Comparison of ENCODE assay signal across 8 cellular contexts in genomic region chr22:31753005-31753633, GRCh38. TPM values are rescaled to one million over a fixed set of nuclear protein-coding genes. Genes with fewer than 3 reads are reported as not detected.
DNase-seq lines count a peak whose midpoint lies in the region; ATAC-seq and TF ChIP-seq lines count a peak whose summit lies in the region.

No MANE protein-coding gene starts in this region.

- H3K4me3 Mint-ChIP-seq in IgD-negative memory B cell (peak overlapping the region; percentile 92 to 99 (median 96)), endodermal cell (peak overlapping the region; percentile 84)

- H3K9me3 Mint-ChIP-seq in IgD-negative memory B cell (peaks cover 0 to 1% (median 0%) of the 10 kb centered on the region in 3 donors), endodermal cell (no peaks in the 10 kb centered on the region)

- ATAC-seq in GM19351 (IDR thresholded peaks at IDR 0.05; ENCODE audit: unreplicated experiment), result peak; percentile 16

- peak overlapping the region; percentile 87 to 98 (median 95) for H3K27ac ChIP-seq in BLaER1 treated with 17β-estradiol and CSF1 and Interleukin-3, amounts not matched to agents 10 nM and 100 nM
- H3K27ac ChIP-seq in endodermal cell (ENCODE audit: low read depth, low read length), result peak overlapping the region; percentile 72

- H3K4me1 Mint-ChIP-seq in IgD-negative memory B cell, result peaks cover 40 to 47% (median 44%) of the 10 kb centered on the region in 3 donors
- peaks cover 32% of the 10 kb centered on the region for H3K4me1 Mint-ChIP-seq in endodermal cell

- H3K9ac ChIP-seq in BLaER1 treated with 17β-estradiol and CSF1 and Interleukin-3, amounts not matched to agents 10 nM and 100 nM, result peak overlapping the region; percentile 84 to 95 (median 91)
- H3K9ac ChIP-seq in endodermal cell (ENCODE audit: extremely low read depth, low read length, poor library complexity, severe bottlenecking) (peak overlapping the region; percentile 52), mucosa of stomach (ENCODE audit: low read length) (peak overlapping the region; percentile 79)

- H4K20me1 ChIP-seq in BLaER1 treated with 17β-estradiol and CSF1 and Interleukin-3, amounts not matched to agents 10 nM and 100 nM, result peaks cover 0 to 6% (median under 1%) of the 10 kb centered on the region in 11 experiments; a peak in 7 of 22 replicates

- peak overlapping the region; percentile 82 to 97 (median 88) for H3K4me3 ChIP-seq in BLaER1 treated with 17β-estradiol and CSF1 and Interleukin-3, amounts not matched to agents 10 nM and 100 nM
- H3K4me3 ChIP-seq in endodermal cell (ENCODE audit: low read length) (peak overlapping the region; percentile 100), mucosa of stomach (ENCODE audit: low read length) (peak overlapping the region; percentile 17)

- H3K4me1 ChIP-seq in BLaER1 treated with 17β-estradiol and CSF1 and Interleukin-3, amounts not matched to agents 10 nM and 100 nM, result peaks cover 52 to 69% (median 54%) of the 10 kb centered on the region in 10 experiments
- peaks cover 6% of the 10 kb centered on the region for H3K4me1 ChIP-seq in endodermal cell (ENCODE audit: control insufficient read depth, insufficient read depth, low read length)
- H3K4me1 ChIP-seq in mucosa of stomach (ENCODE audit: control insufficient read depth, insufficient read depth, low read length), result peaks cover 47% of the 10 kb centered on the region

- 6 to 8% methylated on average over 13 to 20 of the region's 20 CpGs for WGBS in endodermal cell (ENCODE audit: insufficient coverage in 1 of 2, insufficient read length in 1 of 2), 2 experiments

- no peaks in the 10 kb centered on the region for H3K27me3 Mint-ChIP-seq in IgD-negative memory B cell
- H3K27me3 Mint-ChIP-seq in endodermal cell (ENCODE audit: insufficient read depth), result no peaks in the 10 kb centered on the region

- peak overlapping the region; percentile 84 to 98 (median 93) for H3K4me2 ChIP-seq in BLaER1 treated with 17β-estradiol and CSF1 and Interleukin-3, amounts not matched to agents 10 nM and 100 nM

- peaks cover 8 to 31% (median 19%) of the 10 kb centered on the region in 11 experiments for H3K36me3 ChIP-seq in BLaER1 treated with 17β-estradiol and CSF1 and Interleukin-3, amounts not matched to agents 10 nM and 100 nM
- H3K36me3 ChIP-seq in endodermal cell (ENCODE audit: control insufficient read depth, insufficient read depth, low read length) (peaks cover 1% of the 10 kb centered on the region), mucosa of stomach (ENCODE audit: control insufficient read depth, insufficient read depth, low read length) (no peaks in the 10 kb centered on the region)

- DNase-seq in UCSD-AML1 (lab: John Stamatoyannopoulos, UW; ENCODE audit: unreplicated experiment) (peak; percentile 79), endodermal cell (peak; percentile 94), NK-92 (lab: John Stamatoyannopoulos, UW; ENCODE audit: unreplicated experiment) (no peak), retina (no peak)

- H3K36me3 Mint-ChIP-seq in IgD-negative memory B cell, result no peaks in the 10 kb centered on the region
- peaks cover 3% of the 10 kb centered on the region for H3K36me3 Mint-ChIP-seq in endodermal cell (ENCODE audit: low read depth)

- no peaks in the 10 kb centered on the region for H3K9me3 ChIP-seq in BLaER1 treated with 17β-estradiol and CSF1 and Interleukin-3, amounts not matched to agents 10 nM and 100 nM (replicated peaks in 1 of 11)
- no peaks in the 10 kb centered on the region for H3K9me3 ChIP-seq in endodermal cell (ENCODE audit: control insufficient read depth, low read length)
- H3K9me3 ChIP-seq in mucosa of stomach (ENCODE audit: control insufficient read depth, low read length), result no peaks in the 10 kb centered on the region

- TF ChIP-seq CTCF in endodermal cell (conservative IDR thresholded peaks at IDR 0.05), result no peak

- H3K27me3 ChIP-seq in BLaER1 treated with 17β-estradiol and CSF1 and Interleukin-3, amounts not matched to agents 10 nM and 100 nM, result no peaks in the 10 kb centered on the region
- H3K27me3 ChIP-seq in endodermal cell (ENCODE audit: control insufficient read depth, insufficient read depth, low read length, poor library complexity, severe bottlenecking) (no peaks in the 10 kb centered on the region), mucosa of stomach (ENCODE audit: control insufficient read depth, insufficient read depth, low read length) (no peaks in the 10 kb centered on the region)

- H3K27ac Mint-ChIP-seq in IgD-negative memory B cell, result peak overlapping the region; percentile 97 to 100 (median 99)
- peak overlapping the region; percentile 99 for H3K27ac Mint-ChIP-seq in endodermal cell

RNA-seq across cellular contexts. Expression of gene DEPDC5, which starts 0.7 kb away (rescaled TPM):
- 30.7 TPM for polyA plus RNA-seq in IgD-negative memory B cell
- 10 to 100 TPM; 31.9 to 43.2 TPM for total RNA-seq in endodermal cell
- polyA plus RNA-seq in endodermal cell (2013, experiment 1 of 2), result 12.8 TPM
- polyA plus RNA-seq in endodermal cell (2013, experiment 2 of 2), result 13.0 TPM

RNA-seq across cellular contexts. Expression of gene PRR14L, which starts 3.2 kb away (rescaled TPM):
- polyA plus RNA-seq in IgD-negative memory B cell, result 28.4 TPM
- 100 to 1,000 TPM; 105 to 131 TPM for total RNA-seq in endodermal cell
- polyA plus RNA-seq in endodermal cell (2013, experiment 1 of 2), result 15.2 TPM
- 15.0 TPM for polyA plus RNA-seq in endodermal cell (2013, experiment 2 of 2)

Comparison
In these comparisons a context has a peak if more than half of its experiments do, and no peak if none do; other contexts are left out.
1. H3K4me3 ChIP-seq: peak in every context shown above with its lines; median percentile 100 in endodermal cell; 88 in BLaER1 treated with 17β-estradiol and CSF1 and Interleukin-3, amounts not matched to agents 10 nM and 100 nM; 17 in mucosa of stomach.
2. DNase-seq: peak in UCSD-AML1 (single experiment) and endodermal cell (single experiment); none in NK-92 (single experiment) and retina (single experiment).
3. Peak in every context shown above with its lines, with median percentiles within 50 percentile points of each other: H3K9ac ChIP-seq.